ENCODE assay signal across 1 cellular context in the genomic region with DNA sequence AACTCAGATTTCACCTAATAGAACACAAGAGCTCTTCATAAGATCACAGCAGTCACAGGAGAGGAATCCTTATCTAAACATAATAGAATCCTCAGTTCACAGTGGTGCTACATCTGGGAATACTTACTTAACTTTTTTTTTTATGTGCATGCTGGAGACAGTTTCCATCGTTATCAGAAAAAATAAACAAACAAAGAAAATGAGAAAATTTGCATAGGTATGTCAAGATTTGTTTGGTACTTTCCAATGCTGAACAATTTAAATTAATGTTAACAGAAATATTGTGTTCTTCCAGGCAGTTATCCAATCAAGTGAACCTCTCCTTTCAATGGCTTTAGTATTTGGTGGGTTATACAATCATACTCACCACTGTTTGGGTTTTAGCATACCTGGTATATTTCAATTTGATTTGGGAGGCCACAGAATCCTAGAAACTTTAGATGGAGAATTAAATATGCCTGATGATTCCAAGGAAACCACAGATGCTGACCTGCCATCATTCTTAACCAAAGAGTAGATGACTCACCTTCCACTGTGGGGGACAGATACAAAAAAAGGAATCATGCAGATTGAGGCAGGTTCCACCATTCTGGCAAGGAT.
TF ChIP-seq lines count a peak whose summit lies in the region.

No MANE protein-coding gene starts in this region.

TF ChIP-seq in HEK293, 187 proteins besides CTCF, POLR2A, EP300 and RAD21 (continued from another document):
- TF ChIP-seq, protein P1, sequence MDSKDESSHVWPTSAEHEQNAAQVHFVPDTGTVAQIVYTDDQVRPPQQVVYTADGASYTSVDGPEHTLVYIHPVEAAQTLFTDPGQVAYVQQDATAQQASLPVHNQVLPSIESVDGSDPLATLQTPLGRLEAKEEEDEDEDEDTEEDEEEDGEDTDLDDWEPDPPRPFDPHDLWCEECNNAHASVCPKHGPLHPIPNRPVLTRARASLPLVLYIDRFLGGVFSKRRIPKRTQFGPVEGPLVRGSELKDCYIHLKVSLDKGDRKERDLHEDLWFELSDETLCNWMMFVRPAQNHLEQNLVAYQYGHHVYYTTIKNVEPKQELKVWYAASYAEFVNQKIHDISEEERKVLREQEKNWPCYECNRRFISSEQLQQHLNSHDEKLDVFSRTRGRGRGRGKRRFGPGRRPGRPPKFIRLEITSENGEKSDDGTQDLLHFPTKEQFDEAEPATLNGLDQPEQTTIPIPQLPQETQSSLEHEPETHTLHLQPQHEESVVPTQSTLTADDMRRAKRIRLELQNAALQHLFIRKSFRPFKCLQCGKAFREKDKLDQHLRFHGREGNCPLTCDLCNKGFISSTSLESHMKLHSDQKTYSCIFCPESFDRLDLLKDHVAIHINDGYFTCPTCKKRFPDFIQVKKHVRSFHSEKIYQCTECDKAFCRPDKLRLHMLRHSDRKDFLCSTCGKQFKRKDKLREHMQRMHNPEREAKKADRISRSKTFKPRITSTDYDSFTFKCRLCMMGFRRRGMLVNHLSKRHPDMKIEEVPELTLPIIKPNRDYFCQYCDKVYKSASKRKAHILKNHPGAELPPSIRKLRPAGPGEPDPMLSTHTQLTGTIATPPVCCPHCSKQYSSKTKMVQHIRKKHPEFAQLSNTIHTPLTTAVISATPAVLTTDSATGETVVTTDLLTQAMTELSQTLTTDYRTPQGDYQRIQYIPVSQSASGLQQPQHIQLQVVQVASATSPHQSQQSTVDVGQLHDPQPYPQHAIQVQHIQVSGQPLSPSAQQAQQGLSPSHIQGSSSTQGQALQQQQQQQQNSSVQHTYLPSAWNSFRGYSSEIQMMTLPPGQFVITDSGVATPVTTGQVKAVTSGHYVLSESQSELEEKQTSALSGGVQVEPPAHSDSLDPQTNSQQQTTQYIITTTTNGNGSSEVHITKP (tag by site-specific recombination; IDR thresholded peaks at IDR 0.05), result peak; percentile 19; the same call in 1 of the 2 replicates
- TF ChIP-seq, protein P2, sequence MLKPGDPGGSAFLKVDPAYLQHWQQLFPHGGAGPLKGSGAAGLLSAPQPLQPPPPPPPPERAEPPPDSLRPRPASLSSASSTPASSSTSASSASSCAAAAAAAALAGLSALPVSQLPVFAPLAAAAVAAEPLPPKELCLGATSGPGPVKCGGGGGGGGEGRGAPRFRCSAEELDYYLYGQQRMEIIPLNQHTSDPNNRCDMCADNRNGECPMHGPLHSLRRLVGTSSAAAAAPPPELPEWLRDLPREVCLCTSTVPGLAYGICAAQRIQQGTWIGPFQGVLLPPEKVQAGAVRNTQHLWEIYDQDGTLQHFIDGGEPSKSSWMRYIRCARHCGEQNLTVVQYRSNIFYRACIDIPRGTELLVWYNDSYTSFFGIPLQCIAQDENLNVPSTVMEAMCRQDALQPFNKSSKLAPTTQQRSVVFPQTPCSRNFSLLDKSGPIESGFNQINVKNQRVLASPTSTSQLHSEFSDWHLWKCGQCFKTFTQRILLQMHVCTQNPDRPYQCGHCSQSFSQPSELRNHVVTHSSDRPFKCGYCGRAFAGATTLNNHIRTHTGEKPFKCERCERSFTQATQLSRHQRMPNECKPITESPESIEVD (tag by site-specific recombination; IDR thresholded peaks at IDR 0.05), result 0 out of 2 replicates have a peak, but pooled peaks have one; percentile 38
- TF ChIP-seq ZBTB1 (tag by site-specific recombination; IDR thresholded peaks at IDR 0.05), result no peak
